Comparison of ENCODE assay signal across 16 cellular contexts in the genomic region with DNA sequence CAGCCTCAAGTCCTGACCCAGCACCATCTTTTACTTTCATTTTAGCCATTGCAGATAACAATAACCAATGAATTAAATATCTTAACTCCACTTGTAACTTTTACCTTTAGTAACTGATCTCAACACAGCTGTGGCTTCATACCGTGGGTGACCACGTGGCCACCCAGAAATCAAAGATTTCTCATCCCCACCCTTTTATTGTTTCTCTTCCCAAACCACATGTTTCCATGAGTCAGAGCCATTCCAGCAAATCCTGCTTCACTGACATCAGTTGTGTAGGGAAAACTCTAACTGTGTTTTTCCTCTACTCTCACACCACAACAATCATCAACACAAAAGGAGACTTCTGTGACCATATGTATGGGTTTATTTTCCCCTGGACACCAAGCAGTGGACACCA. TPM values are rescaled to one million over a fixed set of nuclear protein-coding genes. Genes with fewer than 3 reads are reported as not detected.
DNase-seq lines count a peak whose midpoint lies in the region; TF ChIP-seq lines count a peak whose summit lies in the region.
"Had no signal": no experiment of that assay in that cellular context is flagged by ENCODE, and none has a peak within 500 bp of the region (broad histone marks: within the 10 kb centered on the region; RNA-seq: fewer than 3 reads in every experiment).

No MANE protein-coding gene starts in this region.

- no peak overlapping the region for H3K4me3 ChIP-seq in epithelial cell of proximal tubule (ENCODE audit: low read depth, low read length)
- H3K4me3 ChIP-seq: cardiac muscle cell, lung, tibial artery had no signal

- DNase-seq in ELR (ENCODE audit: low read depth) = peak; percentile 74
- DNase-seq in RPMI7951 (ENCODE audit: low read depth) = peak; percentile 78
- DNase-seq in epithelial cell of proximal tubule (ENCODE audit: low read depth) = peak; percentile 52
- peak; percentile 26 for DNase-seq in non-pigmented ciliary epithelial cell (ENCODE audit: low read depth)
- DNase-seq in cerebellar cortex (ENCODE audit: low spot score) = no peak
- DNase-seq in mucosa of gallbladder (ENCODE audit: low spot score) = no peak
- no peak for DNase-seq in NCI-H1092 (lab: John Stamatoyannopoulos, UW)
- no peak for DNase-seq in HPDE6-E6E7 (ENCODE audit: extremely low spot score)
- DNase-seq: DMS 273 treated with DMSO at 0.1 percent for 48 hours; NCI-H1417; NK-92 treated with Interleukin-12 subunit alpha and Interleukin-12 subunit beta, amount 100 ng/mL, for 24 hours; T-helper 1 cell; tibial artery had no signal

- no peak for TF ChIP-seq CTCF in epithelial cell of proximal tubule (conservative IDR thresholded peaks at IDR 0.05; ENCODE audit: low read depth, low read length)

RNA-seq across cellular contexts. Expression of a gene that starts 25.1 kb away (rescaled TPM):
- total RNA-seq in RPMI7951 (2014; rRNA removed; shearing (Covaris generic)) = not detected in 2 replicates
- total RNA-seq in epithelial cell of proximal tubule (not detected in 2 replicates), mucosa of gallbladder (not detected)
- total RNA-seq: cardiac muscle cell, pulmonary artery endothelial cell had no signal

RNA-seq across cellular contexts. Expression of a gene that starts 38.2 kb away (rescaled TPM):
- 4.5 and 7.3 TPM in 2 replicates for total RNA-seq in RPMI7951 (2014; rRNA removed; shearing (Covaris generic))
- 3.8 and 6.9 TPM in 2 replicates for total RNA-seq in epithelial cell of proximal tubule
- 54.4 TPM for total RNA-seq in mucosa of gallbladder

Comparison
In these comparisons a context has a peak if more than half of its experiments do, and no peak if none do; other contexts are left out.
1. DNase-seq: peak in ELR (single experiment), RPMI7951 (single experiment), epithelial cell of proximal tubule (single experiment) and non-pigmented ciliary epithelial cell (single experiment); none in cerebellar cortex (single experiment), mucosa of gallbladder (single experiment), NCI-H1092 (single experiment) and HPDE6-E6E7 (single experiment).